ENCODE assay signal across 9 cellular contexts in genomic region chr17:78131172-78132085, GRCh38. TPM values are rescaled to one million over a fixed set of nuclear protein-coding genes. Genes with fewer than 3 reads are reported as not detected.
DNase-seq lines count a peak whose midpoint lies in the region; ATAC-seq, FAIRE-seq and TF ChIP-seq lines count a peak whose summit lies in the region.
"Had no signal": no experiment of that assay in that cellular context is flagged by ENCODE, and none has a peak within 500 bp of the region (broad histone marks: within the 10 kb centered on the region; RNA-seq: fewer than 3 reads in every experiment).

No MANE protein-coding gene starts in this region.

- TF ChIP-seq POLR2A in upper lobe of left lung (IDR thresholded peaks at IDR 0.05) = no peak

- peak overlapping the region; percentile 89 to 94 for H3K4me3 Mint-ChIP-seq in CD14-positive monocyte
- peak overlapping the region; percentile 99 for H3K4me3 Mint-ChIP-seq in activated naive CD8-positive, alpha-beta T cell treated with anti-CD3 and anti-CD28 coated beads, Interleukin-2, amount 10 ng/mL, durations not matched to agents 7 days and 5 days

- H3K27ac ChIP-seq in mucosa of rectum (ENCODE audit: low read depth in 2 of 2, low read length in 2 of 2) = peak overlapping the region; percentile 48 to 90
- H3K27ac ChIP-seq in upper lobe of left lung = peak overlapping the region; percentile 88 to 96 (median 90)

- peaks cover 68% of the 10 kb centered on the region for H3K4me1 Mint-ChIP-seq in CD14-positive monocyte
- H3K4me1 Mint-ChIP-seq in activated naive CD8-positive, alpha-beta T cell treated with anti-CD3 and anti-CD28 coated beads, Interleukin-2, amount 10 ng/mL, durations not matched to agents 7 days and 5 days = peaks cover 37% of the 10 kb centered on the region

- FAIRE-seq in HTR-8/SVneo (lab: Jason Lieb, UNC) = no peak

- POLR2A ChIA-PET in activated naive CD8-positive, alpha-beta T cell treated with anti-CD3 and anti-CD28 coated beads, Interleukin-2, amount 10 ng/mL, durations not matched to agents 7 days and 5 days (lab: Charles Lee) = interaction anchor here (0.6 to 14.8 kb wide), 14 partner anchors 7 to 1460 kb away, joined by 3 to 380 read pairs (median 4); partner anchors contain the start of genes AFMID, TK1, TMC6 and TMC8

- peak overlapping the region; percentile 46 to 70 for H3K4me3 ChIP-seq in mucosa of rectum (ENCODE audit: low read length in 2 of 2)
- H3K4me3 ChIP-seq in upper lobe of left lung = peak overlapping the region; percentile 8 to 53 (median 49)

- H3K36me3 Mint-ChIP-seq in CD14-positive monocyte = peaks cover 35 to 38% of the 10 kb centered on the region in 2 donors
- peaks cover 47% of the 10 kb centered on the region for H3K36me3 Mint-ChIP-seq in activated naive CD8-positive, alpha-beta T cell treated with anti-CD3 and anti-CD28 coated beads, Interleukin-2, amount 10 ng/mL, durations not matched to agents 7 days and 5 days

- H3K27ac Mint-ChIP-seq in CD14-positive monocyte = peak overlapping the region; percentile 53 to 95 (median 93)
- H3K27ac Mint-ChIP-seq in activated naive CD8-positive, alpha-beta T cell treated with anti-CD3 and anti-CD28 coated beads, Interleukin-2, amount 10 ng/mL, durations not matched to agents 7 days and 5 days = peak overlapping the region; percentile 100

- ATAC-seq in activated naive CD8-positive, alpha-beta T cell treated with anti-CD3 and anti-CD28 coated beads, Interleukin-2, amount 10 ng/mL, durations not matched to agents 7 days and 5 days (ENCODE audit: low read depth) = no peak
- no peak for ATAC-seq in upper lobe of left lung (ENCODE audit: low FRiP score in 2 of 2)
- no peak for ATAC-seq in GM21723 (IDR thresholded peaks at IDR 0.05; ENCODE audit: unreplicated experiment)

- H3K9ac ChIP-seq in mucosa of rectum (ENCODE audit: low read depth in 1 of 2, low read length in 2 of 2) = peak overlapping the region; percentile 18 to 41

- H3K9me3 Mint-ChIP-seq in CD14-positive monocyte = no peaks in the 10 kb centered on the region
- no peaks in the 10 kb centered on the region for H3K9me3 Mint-ChIP-seq in activated naive CD8-positive, alpha-beta T cell treated with anti-CD3 and anti-CD28 coated beads, Interleukin-2, amount 10 ng/mL, durations not matched to agents 7 days and 5 days

- DNase-seq in CD14-positive monocyte (ENCODE audit: low spot score) = peak; percentile 55
- peak; percentile 64 for DNase-seq in NAMALWA (ENCODE audit: low spot score)
- DNase-seq in activated naive CD8-positive, alpha-beta T cell treated with anti-CD3 and anti-CD28 coated beads, Interleukin-2, amount 10 ng/mL, durations not matched to agents 7 days and 5 days = peak; percentile 72
- peak; percentile 34 to 89 for DNase-seq in upper lobe of left lung
- no peak for DNase-seq in HTR-8/SVneo (ENCODE audit: insufficient read length, low spot score)
- no peak for DNase-seq in cerebellar cortex (ENCODE audit: low spot score)

- TF ChIP-seq CTCF in CD14-positive monocyte (IDR thresholded peaks at IDR 0.05) = no peak
- no peak for TF ChIP-seq CTCF in upper lobe of left lung (IDR thresholded peaks at IDR 0.05)

- no peaks in the 10 kb centered on the region for H3K27me3 Mint-ChIP-seq in CD14-positive monocyte (ENCODE audit: low read depth in 3 of 3)
- no peaks in the 10 kb centered on the region for H3K27me3 Mint-ChIP-seq in activated naive CD8-positive, alpha-beta T cell treated with anti-CD3 and anti-CD28 coated beads, Interleukin-2, amount 10 ng/mL, durations not matched to agents 7 days and 5 days

- WGBS in upper lobe of left lung, 2 donors = 46 to 74% methylated on average over 10 to 51 of the region's 74 CpGs

- H3K9me3 ChIP-seq in mucosa of rectum (ENCODE audit: control insufficient read depth in 2 of 2, low read length in 2 of 2) = no peaks in the 10 kb centered on the region
- H3K9me3 ChIP-seq in upper lobe of left lung = no peaks in the 10 kb centered on the region

- H3K27me3 ChIP-seq in mucosa of rectum (ENCODE audit: control insufficient read depth in 2 of 2, insufficient read depth in 2 of 2, low read length in 2 of 2) (no peaks in the 10 kb centered on the region), upper lobe of left lung (no peaks in the 10 kb centered on the region)

- H3K36me3 ChIP-seq in mucosa of rectum (ENCODE audit: control insufficient read depth in 2 of 2, insufficient read depth in 2 of 2, low read length in 2 of 2) (peaks cover 0 to 7% of the 10 kb centered on the region in 2 donors), upper lobe of left lung (peaks cover 0 to under 1% (median 0%) of the 10 kb centered on the region in 4 donors)

- intact Hi-C loops in CD14-positive monocyte (cut with micrococcal nuclease) = no loop called here

- no peak for TF ChIP-seq EP300 in upper lobe of left lung (IDR thresholded peaks at IDR 0.05)

- H3K4me1 ChIP-seq in mucosa of rectum (ENCODE audit: control insufficient read depth in 2 of 2, insufficient read depth in 2 of 2, low read length in 2 of 2) (peaks cover 35 to 41% of the 10 kb centered on the region in 2 donors), upper lobe of left lung (peaks cover 54 to 73% (median 67%) of the 10 kb centered on the region in 4 donors)

RNA-seq across cellular contexts. Expression of gene TMC8, which starts 0.9 kb away (rescaled TPM):
- polyA plus RNA-seq in CD14-positive monocyte = 10 to 100 TPM; 13.3 to 15.1 TPM
- 100 to 1,000 TPM; 336 to 340 TPM for total RNA-seq in activated naive CD8-positive, alpha-beta T cell treated with anti-CD3 and anti-CD28 coated beads, Interleukin-2, amount 10 ng/mL, durations not matched to agents 7 days and 5 days
- total RNA-seq in upper lobe of left lung = 10 to 100 TPM; 10.8 to 65.0 (median 33.8) TPM

RNA-seq across cellular contexts. Expression of gene TMC6, which starts 2.9 kb away (rescaled TPM):
- 10 to 100 TPM; 60.1 to 79.2 TPM for polyA plus RNA-seq in CD14-positive monocyte
- 100 to 1,000 TPM; 638 to 646 TPM for total RNA-seq in activated naive CD8-positive, alpha-beta T cell treated with anti-CD3 and anti-CD28 coated beads, Interleukin-2, amount 10 ng/mL, durations not matched to agents 7 days and 5 days
- total RNA-seq in upper lobe of left lung = 100 to 1,000 TPM in 5 of 6 donors, 10 to 100 TPM in 1; 51.4 to 216 (median 195) TPM

RNA-seq across cellular contexts. Expression of gene C17orf99, which starts 14.8 kb away (rescaled TPM):
- not detected for polyA plus RNA-seq in CD14-positive monocyte
- total RNA-seq in activated naive CD8-positive, alpha-beta T cell treated with anti-CD3 and anti-CD28 coated beads, Interleukin-2, amount 10 ng/mL, durations not matched to agents 7 days and 5 days = not detected
- 1 to 10 TPM in 1 of 6 donors, under 1 TPM in 2, not detected in 3; 0.46 to 1.1 (median 0.54) TPM for total RNA-seq in upper lobe of left lung
- total RNA-seq: renal cortical epithelial cell had no signal

RNA-seq across cellular contexts. Expression of gene SYNGR2, which starts 37.0 kb away (rescaled TPM):
- polyA plus RNA-seq in CD14-positive monocyte = 100 to 1,000 TPM; 350 to 402 TPM
- 10 to 100 TPM; 43.2 to 50.5 TPM for total RNA-seq in activated naive CD8-positive, alpha-beta T cell treated with anti-CD3 and anti-CD28 coated beads, Interleukin-2, amount 10 ng/mL, durations not matched to agents 7 days and 5 days
- total RNA-seq in upper lobe of left lung = 100 to 1,000 TPM; 110 to 265 (median 179) TPM

RNA-seq across cellular contexts. Expression of gene TK1, which starts 55.4 kb away (rescaled TPM):
- 1 to 10 TPM; 1.4 to 2.0 TPM for polyA plus RNA-seq in CD14-positive monocyte
- 10 to 100 TPM; 93.1 to 97.8 TPM for total RNA-seq in activated naive CD8-positive, alpha-beta T cell treated with anti-CD3 and anti-CD28 coated beads, Interleukin-2, amount 10 ng/mL, durations not matched to agents 7 days and 5 days
- 10 to 100 TPM in 3 of 6 donors, 1 to 10 TPM in 3; 2.8 to 16.0 (median 9.0) TPM for total RNA-seq in upper lobe of left lung

Comparison
In these comparisons a context has a peak if more than half of its experiments do, and no peak if none do; other contexts are left out.
1. DNase-seq: peak in CD14-positive monocyte (single experiment), NAMALWA (single experiment), activated naive CD8-positive, alpha-beta T cell treated with anti-CD3 and anti-CD28 coated beads, Interleukin-2, amount 10 ng/mL, durations not matched to agents 7 days and 5 days (single experiment) and upper lobe of left lung (2 of 2); none in HTR-8/SVneo (single experiment) and cerebellar cortex (single experiment).
2. RNA of gene TMC8, which starts 0.9 kb away (total RNA-seq): 336 to 340 TPM in activated naive CD8-positive, alpha-beta T cell treated with anti-CD3 and anti-CD28 coated beads, Interleukin-2, amount 10 ng/mL, durations not matched to agents 7 days and 5 days; 10.8 to 65.0 TPM in upper lobe of left lung; every median in the first group is over 4 times any median in the second.